8 cellular contexts compared by ENCODE assay signal in genomic region chr12:45216983-45217485, GRCh38. TPM values are rescaled to one million over a fixed set of nuclear protein-coding genes. Genes with fewer than 3 reads are reported as not detected.
DNase-seq lines count a peak whose midpoint lies in the region; ATAC-seq and TF ChIP-seq lines count a peak whose summit lies in the region.

No MANE protein-coding gene starts in this region.

- H3K9me3 Mint-ChIP-seq in activated CD4-positive, alpha-beta T cell treated with anti-CD3 and anti-CD28 coated beads, Interleukin-2, amount 10 ng/mL, durations not matched to agents 7 days and 5 days: peaks cover 3% of the 10 kb centered on the region
- no peaks in the 10 kb centered on the region for H3K9me3 Mint-ChIP-seq in activated CD4-positive, alpha-beta memory T cell treated with anti-CD3 and anti-CD28 coated beads for 36 hours

- peaks cover 10% of the 10 kb centered on the region for H3K36me3 Mint-ChIP-seq in activated CD4-positive, alpha-beta T cell treated with anti-CD3 and anti-CD28 coated beads, Interleukin-2, amount 10 ng/mL, durations not matched to agents 7 days and 5 days (ENCODE audit: low read depth)
- peaks cover 1% of the 10 kb centered on the region for H3K36me3 Mint-ChIP-seq in activated CD4-positive, alpha-beta memory T cell treated with anti-CD3 and anti-CD28 coated beads for 36 hours

- TF ChIP-seq EP300 in suprapubic skin (IDR thresholded peaks at IDR 0.05): no peak

- no peak for TF ChIP-seq POLR2A in suprapubic skin (IDR thresholded peaks at IDR 0.05)

- H3K4me1 Mint-ChIP-seq in activated CD4-positive, alpha-beta T cell treated with anti-CD3 and anti-CD28 coated beads, Interleukin-2, amount 10 ng/mL, durations not matched to agents 7 days and 5 days: peaks cover 54% of the 10 kb centered on the region
- peaks cover 52% of the 10 kb centered on the region for H3K4me1 Mint-ChIP-seq in activated CD4-positive, alpha-beta memory T cell treated with anti-CD3 and anti-CD28 coated beads for 36 hours (ENCODE audit: low read depth)

- peak overlapping the region; percentile 91 for H3K9ac ChIP-seq in iPS-20b (ENCODE audit: low read depth, low read length)

- POLR2A ChIA-PET in activated CD4-positive, alpha-beta T cell treated with anti-CD3 and anti-CD28 coated beads, Interleukin-2, amount 10 ng/mL, durations not matched to agents 7 days and 5 days (lab: Charles Lee): interaction anchor here (0.6 kb wide), 2 partner anchors 28 to 110 kb away, joined by 3 to 4 read pairs; no protein-coding TSS in a partner anchor
- POLR2A ChIA-PET in activated CD4-positive, alpha-beta memory T cell treated with anti-CD3 and anti-CD28 coated beads for 36 hours (lab: Charles Lee): interaction anchor here (0.7 kb wide), 1 partner anchor 13 kb away, joined by 3 read pairs; no protein-coding TSS in a partner anchor

- peak overlapping the region; percentile 87 for H3K27ac Mint-ChIP-seq in activated CD4-positive, alpha-beta T cell treated with anti-CD3 and anti-CD28 coated beads, Interleukin-2, amount 10 ng/mL, durations not matched to agents 7 days and 5 days
- peak overlapping the region; percentile 24 for H3K27ac Mint-ChIP-seq in activated CD4-positive, alpha-beta memory T cell treated with anti-CD3 and anti-CD28 coated beads for 36 hours

- intact Hi-C loops in activated CD4-positive, alpha-beta memory T cell treated with anti-CD3 and anti-CD28 coated beads for 36 hours (cut with micrococcal nuclease): loop anchor here (1.0 to 5.0 kb wide), 3 partner anchors 16 to 1165 kb away; no protein-coding TSS in a partner anchor

- WGBS in suprapubic skin: 4% methylated on average over 9 of the region's 9 CpGs

- H3K4me3 ChIP-seq in iPS-20b (ENCODE audit: low read length) (peak overlapping the region; percentile 84), suprapubic skin (peak overlapping the region; percentile 98)

- peak in 1 of 2 donors; percentile 8 for TF ChIP-seq CTCF in suprapubic skin (IDR thresholded peaks at IDR 0.05)

- peak overlapping the region; percentile 86 for H3K4me3 Mint-ChIP-seq in activated CD4-positive, alpha-beta T cell treated with anti-CD3 and anti-CD28 coated beads, Interleukin-2, amount 10 ng/mL, durations not matched to agents 7 days and 5 days
- H3K4me3 Mint-ChIP-seq in activated CD4-positive, alpha-beta memory T cell treated with anti-CD3 and anti-CD28 coated beads for 36 hours: peak overlapping the region; percentile 82

- no peak for ATAC-seq in GM18517 (IDR thresholded peaks at IDR 0.05; ENCODE audit: unreplicated experiment)

- CTCF ChIA-PET in activated CD4-positive, alpha-beta T cell treated with anti-CD3 and anti-CD28 coated beads, Interleukin-2, amount 10 ng/mL, durations not matched to agents 7 days and 5 days (lab: Charles Lee): interaction anchor here (1.1 to 2.2 kb wide), 4 partner anchors 10 to 33 kb away, joined by 3 to 6 read pairs (median 4); no protein-coding TSS in a partner anchor
- CTCF ChIA-PET in activated CD4-positive, alpha-beta memory T cell treated with anti-CD3 and anti-CD28 coated beads for 36 hours (lab: Charles Lee): interaction anchor here (0.5 to 3.3 kb wide), 4 partner anchors 17 to 509 kb away, joined by 3 to 22 read pairs (median 4); no protein-coding TSS in a partner anchor

- H3K27ac ChIP-seq in iPS-20b (ENCODE audit: low read length): peak overlapping the region; percentile 45
- peak overlapping the region; percentile 97 for H3K27ac ChIP-seq in suprapubic skin

- H3K27me3 ChIP-seq in iPS-20b (ENCODE audit: insufficient read depth, low read length) (no peaks in the 10 kb centered on the region), suprapubic skin (no peaks in the 10 kb centered on the region)

- H3K9me3 ChIP-seq in iPS-20b (ENCODE audit: insufficient read depth, low read depth, low read length): no peaks in the 10 kb centered on the region
- no peaks in the 10 kb centered on the region for H3K9me3 ChIP-seq in suprapubic skin

- H3K4me1 ChIP-seq in iPS-20b (ENCODE audit: insufficient read depth, low read length): peaks cover 28% of the 10 kb centered on the region
- H3K4me1 ChIP-seq in suprapubic skin: peaks cover 39% of the 10 kb centered on the region

- H3K27me3 Mint-ChIP-seq in activated CD4-positive, alpha-beta T cell treated with anti-CD3 and anti-CD28 coated beads, Interleukin-2, amount 10 ng/mL, durations not matched to agents 7 days and 5 days: no peaks in the 10 kb centered on the region
- no peaks in the 10 kb centered on the region for H3K27me3 Mint-ChIP-seq in activated CD4-positive, alpha-beta memory T cell treated with anti-CD3 and anti-CD28 coated beads for 36 hours

- DNase-seq in activated CD4-positive, alpha-beta T cell treated with anti-CD3 and anti-CD28 coated beads, Interleukin-2, amount 10 ng/mL, durations not matched to agents 7 days and 5 days: no peak
- DNase-seq in activated CD4-positive, alpha-beta T cell treated with anti-CD3 and anti-CD28 coated beads, Interleukin-2, amount 50 U/mL, for 4 hours: no peak
- DNase-seq in activated CD4-positive, alpha-beta memory T cell treated with anti-CD3 and anti-CD28 coated beads for 36 hours: no peak
- DNase-seq in suprapubic skin (ENCODE audit: low spot score in 2 of 2) (no peak), NCI-H2227 (lab: John Stamatoyannopoulos, UW; ENCODE audit: unreplicated experiment) (no peak), NCI-H2196 treated with DMSO at 0.1 percent for 48 hours (lab: John Stamatoyannopoulos, UW; ENCODE audit: unreplicated experiment) (no peak)

- H3K36me3 ChIP-seq in iPS-20b (ENCODE audit: insufficient read depth, low read depth, low read length) (no peaks in the 10 kb centered on the region), suprapubic skin (no peaks in the 10 kb centered on the region)

RNA-seq across cellular contexts. Expression of gene ANO6, which starts 1.1 kb away (rescaled TPM):
- 10 to 100 TPM; 27.3 to 32.0 TPM for total RNA-seq in activated CD4-positive, alpha-beta T cell treated with anti-CD3 and anti-CD28 coated beads, Interleukin-2, amount 10 ng/mL, durations not matched to agents 7 days and 5 days
- total RNA-seq in activated CD4-positive, alpha-beta memory T cell treated with anti-CD3 and anti-CD28 coated beads for 36 hours: 10 to 100 TPM; 19.0 to 21.4 TPM
- total RNA-seq in suprapubic skin: 10 to 100 TPM; 31.8 to 43.5 (median 34.1) TPM
